ENCODE assay signal across 1 cellular context in genomic region chr5:43563321-43563720, GRCh38.
TF ChIP-seq lines count a peak whose summit lies in the region.

No MANE protein-coding gene starts in this region.

TF ChIP-seq in endothelial cell of umbilical vein, 7 proteins besides CTCF, POLR2A, EP300 and RAD21:
- TF ChIP-seq JUN (IDR thresholded peaks at IDR 0.05; ENCODE audit: borderline replicate concordance, insufficient read depth, insufficient read length, low read depth), result no peak
- TF ChIP-seq MYC (IDR thresholded peaks at IDR 0.05; ENCODE audit: low read depth, low read length), result no peak
- no peak for TF ChIP-seq POLR2AphosphoS5 (IDR thresholded peaks at IDR 0.05; ENCODE audit: insufficient read depth, low read depth, low read length)
TF ChIP-seq in endothelial cell of umbilical vein: peak in this region for 0.
